ENCODE assay signal across 25 cellular contexts in genomic region chrX:110226931-110227330, GRCh38.
A peak's percentile ranks its signal among the peaks of the same experiment; 100 is the strongest.
DNase-seq lines count a peak whose midpoint lies in the region; ATAC-seq and TF ChIP-seq lines count a peak whose summit lies in the region.
"Had no signal": no experiment of that assay in that cellular context is flagged by ENCODE, and none has a peak within 500 bp of the region (broad histone marks: within the 10 kb centered on the region; RNA-seq: fewer than 3 reads in every experiment).

No MANE protein-coding gene starts in this region.

- CTCF ChIA-PET in HEK293T (lab: Yijun Ruan, JAX), result no interaction called here

- ATAC-seq in SK-N-SH treated with all-trans-retinoic acid at 6 μM for 48 hours, result peak; percentile 87
- ATAC-seq in HG02870 (IDR thresholded peaks at IDR 0.05; ENCODE audit: unreplicated experiment), result no peak
- ATAC-seq in esophagus mucosa, result no peak
- ATAC-seq in GM19324 (IDR thresholded peaks at IDR 0.05; ENCODE audit: low FRiP score, unreplicated experiment), result no peak
- ATAC-seq: activated CD8-positive, alpha-beta memory T cell treated with anti-CD3 and anti-CD28 coated beads, Interleukin-2, amount 10 ng/mL, durations not matched to agents 7 days and 5 days; upper lobe of right lung had no signal

- peak overlapping the region; percentile 63 for H3K27ac ChIP-seq in ACC112 (ENCODE audit: low read depth, low read length)
- H3K27ac ChIP-seq: neutrophil, prostate gland, SJSA1, skin epidermis, upper lobe of right lung, VCaP had no signal

- H3K4me1 ChIP-seq in ACC112 (ENCODE audit: control insufficient read depth, insufficient read depth, low read length, unreplicated experiment), result peaks cover 14% of the 10 kb centered on the region
- H3K4me1 ChIP-seq: prostate gland, upper lobe of right lung had no signal

- H2AFZ ChIP-seq in ACC112 (ENCODE audit: low read length, unreplicated experiment), result no peak overlapping the region

- no peaks in the 10 kb centered on the region for H3K27me3 ChIP-seq in ACC112 (ENCODE audit: insufficient read depth, low read length)
- H3K27me3 ChIP-seq: neutrophil, SJSA1, upper lobe of right lung had no signal

- no peaks in the 10 kb centered on the region for H3K36me3 ChIP-seq in ACC112 (ENCODE audit: insufficient read depth, low read length)
- H3K36me3 ChIP-seq: neutrophil, prostate gland, SJSA1, upper lobe of right lung had no signal

- peaks cover 8% of the 10 kb centered on the region for H3K79me2 ChIP-seq in ACC112 (ENCODE audit: control insufficient read depth, insufficient read depth, low read length, unreplicated experiment)

- POLR2A ChIA-PET in HEK293T (lab: Yijun Ruan, JAX), result interaction anchor here (1.3 kb wide), 1 partner anchor 91 kb away, joined by 5 read pairs; the partner anchor contains the start of gene AMMECR1

- peak; percentile 42 for DNase-seq in HCEC 1CT
- DNase-seq in fibroblast of peridontal ligament (ENCODE audit: extremely low read depth), result peak; percentile 41
- DNase-seq in HEK293T (ENCODE audit: extremely low spot score), result no peak
- DNase-seq: activated CD4-positive, alpha-beta T cell treated with anti-CD3 and anti-CD28 coated beads for 48 hours; activated CD8-positive, alpha-beta memory T cell treated with anti-CD3 and anti-CD28 coated beads, Interleukin-2, amount 10 ng/mL, durations not matched to agents 7 days and 5 days; activated naive CD4-positive, alpha-beta T cell treated with anti-CD3 and anti-CD28 coated beads for 36 hours; cortex of kidney; DMS53; head of caudate nucleus; kidney glomerular epithelial cell; NCI-H1417; NCI-H2107; NCI-H510A treated with DMSO at 0.1 percent for 48 hours; stimulated activated CD4-positive, alpha-beta T cell treated with anti-CD3 and anti-CD28 coated beads, Interleukin-1b, Interleukin-23, amount 100 ng/mL, for 48 hours; upper lobe of right lung had no signal

- no peak overlapping the region for H3K4me3 ChIP-seq in ACC112 (ENCODE audit: low read depth, low read length)
- H3K4me3 ChIP-seq: prostate gland, SJSA1, skin epidermis, upper lobe of right lung had no signal

TF ChIP-seq in SK-N-SH treated with all-trans-retinoic acid at 6 μM for 48 hours, 23 proteins besides CTCF, POLR2A, EP300 and RAD21:
- TF ChIP-seq BACH2 (CRISPR knock-in tag; IDR thresholded peaks at IDR 0.05; ENCODE audit: borderline replicate concordance) (no peak), ZFP30 (CRISPR knock-in tag; IDR thresholded peaks at IDR 0.05) (no peak), PATZ1 (CRISPR knock-in tag; IDR thresholded peaks at IDR 0.05; ENCODE audit: borderline replicate concordance) (no peak), CSRNP3 (CRISPR knock-in tag; IDR thresholded peaks at IDR 0.05) (no peak), ZFP3 (CRISPR knock-in tag; IDR thresholded peaks at IDR 0.05) (no peak), ARNTL (CRISPR knock-in tag; IDR thresholded peaks at IDR 0.05; ENCODE audit: borderline replicate concordance, low read depth) (no peak), ESRRG (CRISPR knock-in tag; IDR thresholded peaks at IDR 0.05) (no peak)

TF ChIP-seq in HEK293T, 16 proteins besides CTCF, POLR2A, EP300 and RAD21:
- no peak for TF ChIP-seq ELF4 (IDR thresholded peaks at IDR 0.05)
- TF ChIP-seq TARDBP (IDR thresholded peaks at IDR 0.05), result no peak
